ENCODE assay signal across 1 cellular context in the genomic region with DNA sequence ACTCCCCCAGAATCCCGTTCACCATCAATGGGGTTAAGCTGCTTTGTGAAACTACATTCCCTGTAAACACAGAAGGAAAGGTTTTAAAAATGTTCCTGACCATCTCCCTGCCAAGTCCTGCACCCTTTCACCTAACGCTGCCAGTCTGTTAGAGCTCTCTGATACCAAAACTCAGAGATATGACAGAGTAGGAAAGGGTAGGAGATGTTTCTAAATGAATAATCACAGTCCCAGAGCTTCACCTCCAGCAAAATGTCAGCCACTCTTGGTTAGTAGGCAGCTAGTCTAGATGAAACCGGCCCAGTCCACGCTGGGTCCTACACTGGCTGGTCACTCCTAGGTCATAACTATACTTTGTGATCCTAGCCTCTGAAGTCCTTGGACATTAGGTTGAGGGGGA.
TF ChIP-seq lines count a peak whose summit lies in the region.

No MANE protein-coding gene starts in this region.

TF ChIP-seq in GM23338, 12 proteins besides CTCF, POLR2A, EP300 and RAD21:
- TF ChIP-seq, protein P1, sequence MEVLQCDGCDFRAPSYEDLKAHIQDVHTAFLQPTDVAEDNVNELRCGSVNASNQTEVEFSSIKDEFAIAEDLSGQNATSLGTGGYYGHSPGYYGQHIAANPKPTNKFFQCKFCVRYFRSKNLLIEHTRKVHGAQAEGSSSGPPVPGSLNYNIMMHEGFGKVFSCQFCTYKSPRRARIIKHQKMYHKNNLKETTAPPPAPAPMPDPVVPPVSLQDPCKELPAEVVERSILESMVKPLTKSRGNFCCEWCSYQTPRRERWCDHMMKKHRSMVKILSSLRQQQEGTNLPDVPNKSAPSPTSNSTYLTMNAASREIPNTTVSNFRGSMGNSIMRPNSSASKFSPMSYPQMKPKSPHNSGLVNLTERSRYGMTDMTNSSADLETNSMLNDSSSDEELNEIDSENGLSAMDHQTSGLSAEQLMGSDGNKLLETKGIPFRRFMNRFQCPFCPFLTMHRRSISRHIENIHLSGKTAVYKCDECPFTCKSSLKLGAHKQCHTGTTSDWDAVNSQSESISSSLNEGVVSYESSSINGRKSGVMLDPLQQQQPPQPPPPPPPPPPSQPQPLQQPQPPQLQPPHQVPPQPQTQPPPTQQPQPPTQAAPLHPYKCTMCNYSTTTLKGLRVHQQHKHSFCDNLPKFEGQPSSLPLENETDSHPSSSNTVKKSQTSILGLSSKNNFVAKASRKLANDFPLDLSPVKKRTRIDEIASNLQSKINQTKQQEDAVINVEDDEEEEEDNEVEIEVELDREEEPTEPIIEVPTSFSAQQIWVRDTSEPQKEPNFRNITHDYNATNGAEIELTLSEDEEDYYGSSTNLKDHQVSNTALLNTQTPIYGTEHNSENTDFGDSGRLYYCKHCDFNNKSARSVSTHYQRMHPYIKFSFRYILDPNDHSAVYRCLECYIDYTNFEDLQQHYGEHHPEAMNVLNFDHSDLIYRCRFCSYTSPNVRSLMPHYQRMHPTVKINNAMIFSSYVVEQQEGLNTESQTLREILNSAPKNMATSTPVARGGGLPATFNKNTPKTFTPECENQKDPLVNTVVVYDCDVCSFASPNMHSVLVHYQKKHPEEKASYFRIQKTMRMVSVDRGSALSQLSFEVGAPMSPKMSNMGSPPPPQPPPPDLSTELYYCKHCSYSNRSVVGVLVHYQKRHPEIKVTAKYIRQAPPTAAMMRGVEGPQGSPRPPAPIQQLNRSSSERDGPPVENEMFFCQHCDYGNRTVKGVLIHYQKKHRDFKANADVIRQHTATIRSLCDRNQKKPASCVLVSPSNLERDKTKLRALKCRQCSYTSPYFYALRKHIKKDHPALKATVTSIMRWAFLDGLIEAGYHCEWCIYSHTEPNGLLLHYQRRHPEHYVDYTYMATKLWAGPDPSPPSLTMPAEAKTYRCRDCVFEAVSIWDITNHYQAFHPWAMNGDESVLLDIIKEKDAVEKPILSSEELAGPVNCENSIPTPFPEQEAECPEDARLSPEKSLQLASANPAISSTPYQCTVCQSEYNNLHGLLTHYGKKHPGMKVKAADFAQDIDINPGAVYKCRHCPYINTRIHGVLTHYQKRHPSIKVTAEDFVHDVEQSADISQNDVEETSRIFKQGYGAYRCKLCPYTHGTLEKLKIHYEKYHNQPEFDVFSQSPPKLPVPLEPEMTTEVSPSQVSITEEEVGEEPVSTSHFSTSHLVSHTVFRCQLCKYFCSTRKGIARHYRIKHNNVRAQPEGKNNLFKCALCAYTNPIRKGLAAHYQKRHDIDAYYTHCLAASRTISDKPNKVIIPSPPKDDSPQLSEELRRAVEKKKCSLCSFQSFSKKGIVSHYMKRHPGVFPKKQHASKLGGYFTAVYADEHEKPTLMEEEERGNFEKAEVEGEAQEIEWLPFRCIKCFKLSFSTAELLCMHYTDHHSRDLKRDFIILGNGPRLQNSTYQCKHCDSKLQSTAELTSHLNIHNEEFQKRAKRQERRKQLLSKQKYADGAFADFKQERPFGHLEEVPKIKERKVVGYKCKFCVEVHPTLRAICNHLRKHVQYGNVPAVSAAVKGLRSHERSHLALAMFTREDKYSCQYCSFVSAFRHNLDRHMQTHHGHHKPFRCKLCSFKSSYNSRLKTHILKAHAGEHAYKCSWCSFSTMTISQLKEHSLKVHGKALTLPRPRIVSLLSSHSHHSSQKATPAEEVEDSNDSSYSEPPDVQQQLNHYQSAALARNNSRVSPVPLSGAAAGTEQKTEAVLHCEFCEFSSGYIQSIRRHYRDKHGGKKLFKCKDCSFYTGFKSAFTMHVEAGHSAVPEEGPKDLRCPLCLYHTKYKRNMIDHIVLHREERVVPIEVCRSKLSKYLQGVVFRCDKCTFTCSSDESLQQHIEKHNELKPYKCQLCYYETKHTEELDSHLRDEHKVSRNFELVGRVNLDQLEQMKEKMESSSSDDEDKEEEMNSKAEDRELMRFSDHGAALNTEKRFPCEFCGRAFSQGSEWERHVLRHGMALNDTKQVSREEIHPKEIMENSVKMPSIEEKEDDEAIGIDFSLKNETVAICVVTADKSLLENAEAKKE (CRISPR knock-in tag; IDR thresholded peaks at IDR 0.05), result no peak
- no peak for TF ChIP-seq NANOG (IDR thresholded peaks at IDR 0.05; ENCODE audit: borderline replicate concordance)
- no peak for TF ChIP-seq REST (IDR thresholded peaks at IDR 0.05; ENCODE audit: unreplicated experiment)
- TF ChIP-seq STAT1 (IDR thresholded peaks at IDR 0.05; ENCODE audit: unreplicated experiment), result no peak
- TF ChIP-seq ZNF331 (CRISPR knock-in tag; IDR thresholded peaks at IDR 0.05; ENCODE audit: low read depth), result no peak
- TF ChIP-seq ZNF114 (CRISPR knock-in tag; IDR thresholded peaks at IDR 0.05), result no peak
- no peak for TF ChIP-seq EZH2 (IDR thresholded peaks at IDR 0.05; ENCODE audit: low read depth, unreplicated experiment)
- TF ChIP-seq POLR2AphosphoS5 (IDR thresholded peaks at IDR 0.05; ENCODE audit: low read depth), result no peak
- TF ChIP-seq CREB1 (CRISPR knock-in tag; IDR thresholded peaks at IDR 0.05; ENCODE audit: low read depth), result no peak
- no peak for TF ChIP-seq EZH2phosphoT487 (IDR thresholded peaks at IDR 0.05; ENCODE audit: unreplicated experiment)
- TF ChIP-seq, protein P2, sequence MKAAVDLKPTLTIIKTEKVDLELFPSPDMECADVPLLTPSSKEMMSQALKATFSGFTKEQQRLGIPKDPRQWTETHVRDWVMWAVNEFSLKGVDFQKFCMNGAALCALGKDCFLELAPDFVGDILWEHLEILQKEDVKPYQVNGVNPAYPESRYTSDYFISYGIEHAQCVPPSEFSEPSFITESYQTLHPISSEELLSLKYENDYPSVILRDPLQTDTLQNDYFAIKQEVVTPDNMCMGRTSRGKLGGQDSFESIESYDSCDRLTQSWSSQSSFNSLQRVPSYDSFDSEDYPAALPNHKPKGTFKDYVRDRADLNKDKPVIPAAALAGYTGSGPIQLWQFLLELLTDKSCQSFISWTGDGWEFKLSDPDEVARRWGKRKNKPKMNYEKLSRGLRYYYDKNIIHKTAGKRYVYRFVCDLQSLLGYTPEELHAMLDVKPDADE (IDR thresholded peaks at IDR 0.05), result no peak
- no peak for TF ChIP-seq JUNB (IDR thresholded peaks at IDR 0.05; ENCODE audit: unreplicated experiment)
